In genomic region chr12:94101902-94102660, GRCh38 we compare ENCODE assay signal across 8 cellular contexts. TPM values are rescaled to one million over a fixed set of nuclear protein-coding genes. Genes with fewer than 3 reads are reported as not detected.
DNase-seq lines count a peak whose midpoint lies in the region; ATAC-seq, FAIRE-seq and TF ChIP-seq lines count a peak whose summit lies in the region.

No MANE protein-coding gene starts in this region.

- peak overlapping the region; percentile 62 for H3K27ac Mint-ChIP-seq in activated CD4-positive, alpha-beta T cell treated with anti-CD3 and anti-CD28 coated beads for 36 hours

- H3K36me3 ChIP-seq in colonic mucosa, result no peaks in the 10 kb centered on the region

- H3K4me1 ChIP-seq in colonic mucosa, result no peaks in the 10 kb centered on the region

- H3K9me3 ChIP-seq in colonic mucosa, result no peaks in the 10 kb centered on the region

- H3K9me3 Mint-ChIP-seq in activated CD4-positive, alpha-beta T cell treated with anti-CD3 and anti-CD28 coated beads for 36 hours (ENCODE audit: low read depth), result no peaks in the 10 kb centered on the region

- H3K27me3 Mint-ChIP-seq in activated CD4-positive, alpha-beta T cell treated with anti-CD3 and anti-CD28 coated beads for 36 hours, result peaks cover 5% of the 10 kb centered on the region

- no peaks in the 10 kb centered on the region for H3K27me3 ChIP-seq in colonic mucosa

- ATAC-seq in HG03442 (IDR thresholded peaks at IDR 0.05; ENCODE audit: unreplicated experiment) (peak; percentile 82), left colon (peak; percentile 80)
- ATAC-seq in activated CD4-positive, alpha-beta T cell treated with anti-CD3 and anti-CD28 coated beads for 36 hours, result peak; percentile 77

- H3K4me3 ChIP-seq in colonic mucosa, result peak overlapping the region; percentile 53

- CTCF ChIA-PET in activated CD4-positive, alpha-beta T cell treated with anti-CD3 and anti-CD28 coated beads for 36 hours (lab: Charles Lee), result interaction anchor here (0.6 to 6.3 kb wide), 116 partner anchors 8 to 1333 kb away, joined by 3 to 175 read pairs (median 4); partner anchors contain the start of genes CRADD, MRPL42, SOCS2 and UBE2N

- peak overlapping the region; percentile 52 to 57 for H3K9ac ChIP-seq in colonic mucosa (ENCODE audit: low read depth in 2 of 2, low read length in 2 of 2)

- intact Hi-C loops in activated CD4-positive, alpha-beta T cell treated with anti-CD3 and anti-CD28 coated beads for 36 hours (cut with DNase I, micrococcal nuclease), result loop anchor here (1.0 to 10.0 kb wide), 16 partner anchors 88 to 1317 kb away; partner anchors contain the start of genes CRADD (in 1 of the 2), MRPL42 (in 1 of the 2) and UBE2N (in 1 of the 2)
- intact Hi-C loops in colonic mucosa (cut with DNase I), result loop anchor here (2.0 to 5.0 kb wide), 4 partner anchors 125 to 600 kb away; no protein-coding TSS in a partner anchor
- intact Hi-C loops in left colon (cut with DNase I, micrococcal nuclease), result loop anchor here in 1 of 2 donors (2.0 to 5.0 kb wide), 3 partner anchors 335 to 599 kb away; no protein-coding TSS in a partner anchor

- POLR2A ChIA-PET in activated CD4-positive, alpha-beta T cell treated with anti-CD3 and anti-CD28 coated beads for 36 hours (lab: Charles Lee), result interaction anchor here (0.6 to 1.4 kb wide), 3 partner anchors 322 to 599 kb away, joined by 3 to 7 read pairs (median 4); no protein-coding TSS in a partner anchor

- peak; percentile 75 for TF ChIP-seq CTCF in colonic mucosa (IDR thresholded peaks at IDR 0.05)

- peak overlapping the region; percentile 76 for H3K4me3 Mint-ChIP-seq in activated CD4-positive, alpha-beta T cell treated with anti-CD3 and anti-CD28 coated beads for 36 hours

- peak; percentile 99 for FAIRE-seq in GM19239 (lab: Jason Lieb, UNC)

- H3K27ac ChIP-seq in colonic mucosa, result no peak overlapping the region

- H3K36me3 Mint-ChIP-seq in activated CD4-positive, alpha-beta T cell treated with anti-CD3 and anti-CD28 coated beads for 36 hours (ENCODE audit: low read depth), result no peaks in the 10 kb centered on the region

- DNase-seq in AML-193 (lab: John Stamatoyannopoulos, UW), result peak; percentile 68 to 74
- peak; percentile 70 for DNase-seq in GM19239 (ENCODE audit: insufficient read length, low spot score)
- peak; percentile 86 for DNase-seq in NCI-H460 (ENCODE audit: extremely low read depth, low read depth)
- DNase-seq in activated CD4-positive, alpha-beta T cell treated with anti-CD3 and anti-CD28 coated beads for 36 hours, result peak; percentile 91
- peak; percentile 91 for DNase-seq in colonic mucosa
- DNase-seq in left colon, result peak; percentile 85 to 90
- peak; percentile 61 to 76 (median 74) for DNase-seq in stimulated activated CD4-positive, alpha-beta T cell treated with anti-CD3 and anti-CD28 coated beads, Interleukin-1b, Interleukin-23, amount 100 ng/mL, for 24 hours (ENCODE audit: low read depth in 4 of 4, low spot score in 1 of 4)

- H3K4me1 Mint-ChIP-seq in activated CD4-positive, alpha-beta T cell treated with anti-CD3 and anti-CD28 coated beads for 36 hours, result peaks cover 30% of the 10 kb centered on the region

RNA-seq across cellular contexts. Expression of gene PLXNC1, which starts 46.3 kb away (rescaled TPM):
- 0.02 TPM in 1 of 2 replicates, not detected in the other for total RNA-seq in NCI-H460 (2014; rRNA removed; shearing (Covaris generic))
- 0.10 TPM in 1 of 2 replicates, not detected in the other for polyA plus RNA-seq in NCI-H460 (2014; cell fraction: nucleus; rRNA removed)
- total RNA-seq in activated CD4-positive, alpha-beta T cell treated with anti-CD3 and anti-CD28 coated beads for 36 hours, result 1 to 10 TPM; 5.3 TPM
- total RNA-seq in colonic mucosa, result 10 to 100 TPM in 1 of 2 donors, 1 to 10 TPM in 1; 8.4 to 12.4 TPM
- 10 to 100 TPM in 1 of 2 donors, 1 to 10 TPM in 1; 7.4 to 11.2 TPM for total RNA-seq in left colon
